In genomic region chr3:138118863-138119766, GRCh38 we compare ENCODE assay signal across 8 cellular contexts. TPM values are rescaled to one million over a fixed set of nuclear protein-coding genes. Genes with fewer than 3 reads are reported as not detected.
A peak's percentile ranks its signal among the peaks of the same experiment; 100 is the strongest.
DNase-seq lines count a peak whose midpoint lies in the region; ATAC-seq and TF ChIP-seq lines count a peak whose summit lies in the region.

No MANE protein-coding gene starts in this region.

- H3K9ac ChIP-seq in OCI-LY1 (ENCODE audit: low read length) (no peak overlapping the region), neural progenitor cell (no peak overlapping the region)

- TF ChIP-seq CTCF in OCI-LY1 (IDR thresholded peaks at IDR 0.05; ENCODE audit: low read length) (peak; percentile 97), neural progenitor cell (IDR thresholded peaks at IDR 0.05) (peak; percentile 78), transverse colon (IDR thresholded peaks at IDR 0.05) (peak; percentile 63 to 81 (median 72))

- H3K79me2 ChIP-seq in OCI-LY1 (ENCODE audit: insufficient read depth, low read length) = no peaks in the 10 kb centered on the region
- peaks cover 7% of the 10 kb centered on the region for H3K79me2 ChIP-seq in neural progenitor cell (ENCODE audit: low read depth)

- no peaks in the 10 kb centered on the region for H3K9me3 ChIP-seq in OCI-LY1 (ENCODE audit: low read length)
- H3K9me3 ChIP-seq in neural progenitor cell (ENCODE audit: low read depth) = no peaks in the 10 kb centered on the region
- H3K9me3 ChIP-seq in transverse colon = no peaks in the 10 kb centered on the region

- no peaks in the 10 kb centered on the region for H3K9me2 ChIP-seq in OCI-LY1 (ENCODE audit: low read depth, low read length)

- H3K9me3 Mint-ChIP-seq in activated T-cell treated with anti-CD3 and anti-CD28 coated beads, Interleukin-2, amount 50 U/mL, for 24 hours = no peaks in the 10 kb centered on the region
- H3K9me3 Mint-ChIP-seq in neural progenitor cell = peaks cover 3% of the 10 kb centered on the region

- H3K36me3 ChIP-seq in OCI-LY1 (ENCODE audit: insufficient read depth, low read length) = no peaks in the 10 kb centered on the region
- H3K36me3 ChIP-seq in neural progenitor cell = no peaks in the 10 kb centered on the region
- no peaks in the 10 kb centered on the region for H3K36me3 ChIP-seq in transverse colon

- peaks cover 61% of the 10 kb centered on the region for H3K27me3 Mint-ChIP-seq in activated T-cell treated with anti-CD3 and anti-CD28 coated beads, Interleukin-2, amount 50 U/mL, for 24 hours
- peaks cover 6% of the 10 kb centered on the region for H3K27me3 Mint-ChIP-seq in neural progenitor cell (ENCODE audit: insufficient read depth, low read depth)

- no peaks in the 10 kb centered on the region for H3K36me3 Mint-ChIP-seq in activated T-cell treated with anti-CD3 and anti-CD28 coated beads, Interleukin-2, amount 50 U/mL, for 24 hours (ENCODE audit: low read depth)
- H3K36me3 Mint-ChIP-seq in neural progenitor cell = no peaks in the 10 kb centered on the region

- DNase-seq in DMS153 treated with DMSO at 0.1 percent for 48 hours (lab: John Stamatoyannopoulos, UW; ENCODE audit: unreplicated experiment) (peak; percentile 46), KBM-7 (peak; percentile 79), fibroblast of peridontal ligament (ENCODE audit: extremely low read depth) (peak; percentile 75), neural progenitor cell (ENCODE audit: low spot score) (peak; percentile 77), transverse colon (peak; percentile 72)
- DNase-seq in activated T-cell treated with anti-CD3 and anti-CD28 coated beads, Interleukin-2, amount 50 U/mL, for 24 hours = peak; percentile 75

- no peaks in the 10 kb centered on the region for H3F3A ChIP-seq in OCI-LY1 (ENCODE audit: insufficient read depth, low read length)
- H3F3A ChIP-seq in neural progenitor cell (ENCODE audit: low read depth) = peaks cover 16% of the 10 kb centered on the region

- H3K27me3 ChIP-seq in OCI-LY1 (ENCODE audit: insufficient read depth, low read length) (peaks cover 4% of the 10 kb centered on the region; the same call in 1 of the 2 replicates), neural progenitor cell (no peaks in the 10 kb centered on the region), transverse colon (peaks cover 14% of the 10 kb centered on the region)

- peak; percentile 63 for ATAC-seq in GM21576 (IDR thresholded peaks at IDR 0.05; ENCODE audit: unreplicated experiment)

- no peak overlapping the region for H3K4me3 Mint-ChIP-seq in activated T-cell treated with anti-CD3 and anti-CD28 coated beads, Interleukin-2, amount 50 U/mL, for 24 hours
- no peak overlapping the region for H3K4me3 Mint-ChIP-seq in neural progenitor cell

- TF ChIP-seq EP300 in transverse colon (IDR thresholded peaks at IDR 0.05; ENCODE audit: low read depth) = no peak

- H3K4me3 ChIP-seq in OCI-LY1 (ENCODE audit: low read depth, low read length, poor library complexity, severe bottlenecking) (no peak overlapping the region), neural progenitor cell (no peak overlapping the region), transverse colon (no peak overlapping the region)

- peaks cover 16% of the 10 kb centered on the region for H3K4me1 Mint-ChIP-seq in activated T-cell treated with anti-CD3 and anti-CD28 coated beads, Interleukin-2, amount 50 U/mL, for 24 hours (ENCODE audit: low read depth)
- peaks cover 8% of the 10 kb centered on the region for H3K4me1 Mint-ChIP-seq in neural progenitor cell

- no peak overlapping the region for H3K27ac Mint-ChIP-seq in activated T-cell treated with anti-CD3 and anti-CD28 coated beads, Interleukin-2, amount 50 U/mL, for 24 hours
- no peak overlapping the region for H3K27ac Mint-ChIP-seq in neural progenitor cell

- in situ Hi-C loops in KBM-7 (cut with MboI; ENCODE audit: low pct_unique_long_range_greater_than_20kb, low sequenced_read_pairs) (no loop called here), transverse colon (cut with MboI; ENCODE audit: low pct_ligation_motif_present in 1 of 4, low pct_unique_long_range_greater_than_20kb in 1 of 4, low sequenced_read_pairs in 3 of 4) (loop anchor here in 3 of 4 donors (5.0 to 10.0 kb wide), 2 partner anchors 52 to 54 kb away; no protein-coding TSS in a partner anchor)

- WGBS in transverse colon (ENCODE audit: low coverage in 1 of 2), 2 donors = 32 to 55% methylated on average over 5 to 10 of the region's 11 CpGs

- H4K20me1 ChIP-seq in OCI-LY1 (ENCODE audit: insufficient read depth, low read length) (no peaks in the 10 kb centered on the region), neural progenitor cell (ENCODE audit: low read depth) (no peaks in the 10 kb centered on the region)

- H3K4me2 ChIP-seq in OCI-LY1 (ENCODE audit: low read length) = no peak overlapping the region
- no peak overlapping the region for H3K4me2 ChIP-seq in neural progenitor cell

- intact Hi-C loops in transverse colon (cut with DNase I; ENCODE audit: low total_unique reads) = loop anchor here (2.0 kb wide), 1 partner anchor 50 kb away; no protein-coding TSS in a partner anchor

- no peak for TF ChIP-seq POLR2A in transverse colon (IDR thresholded peaks at IDR 0.05)

- H3K4me1 ChIP-seq in OCI-LY1 (ENCODE audit: insufficient read depth, low read length, severe bottlenecking) (peaks cover 11% of the 10 kb centered on the region), neural progenitor cell (peaks cover 8% of the 10 kb centered on the region), transverse colon (peaks cover 0 to 15% (median 5%) of the 10 kb centered on the region in 4 donors)

- H3K27ac ChIP-seq in OCI-LY1 (ENCODE audit: low read depth, low read length, poor library complexity, severe bottlenecking) (no peak overlapping the region), neural progenitor cell (no peak overlapping the region), transverse colon (no peak overlapping the region)

- H2AFZ ChIP-seq in OCI-LY1 (ENCODE audit: low read length) = no peak overlapping the region
- peak overlapping the region; percentile 45 for H2AFZ ChIP-seq in neural progenitor cell (replicated peaks)

RNA-seq across cellular contexts. Expression of gene DZIP1L, which starts 3.7 kb away (rescaled TPM):
- 10.4 and 38.4 TPM in 2 replicates for total RNA-seq in neural progenitor cell (ENCODE audit: low replicate concordance)
- total RNA-seq in transverse colon = 10 to 100 TPM in 1 of 4 donors, 1 to 10 TPM in 2, not detected in 1; 4.6 to 13.0 (median 5.1) TPM

RNA-seq across cellular contexts. Expression of gene A4GNT, which starts 13.1 kb away (rescaled TPM):
- total RNA-seq in neural progenitor cell (ENCODE audit: low replicate concordance) (not detected in 2 replicates), transverse colon (not detected)

RNA-seq across cellular contexts. Expression of gene DBR1, which starts 55.6 kb away (rescaled TPM):
- 20.2 and 32.1 TPM in 2 replicates for total RNA-seq in neural progenitor cell (ENCODE audit: low replicate concordance)
- 1 to 10 TPM in 3 of 4 donors, not detected in 1; 7.5 to 8.9 (median 7.8) TPM for total RNA-seq in transverse colon
